ENCODE assay signal across 16 cellular contexts in genomic region chr4:144499777-144500176, GRCh38.
A peak's percentile ranks its signal among the peaks of the same experiment; 100 is the strongest.
DNase-seq lines count a peak whose midpoint lies in the region; ATAC-seq and TF ChIP-seq lines count a peak whose summit lies in the region.
"Had no signal": no experiment of that assay in that cellular context is flagged by ENCODE, and none has a peak within 500 bp of the region (broad histone marks: within the 10 kb centered on the region; RNA-seq: fewer than 3 reads in every experiment).

No MANE protein-coding gene starts in this region.

- DNase-seq in GM12865 (ENCODE audit: low read depth), result peak; percentile 63
- no peak for DNase-seq in NCI-H1417 (lab: John Stamatoyannopoulos, UW)
- DNase-seq in HT-29 (ENCODE audit: low spot score), result no peak
- no peak for DNase-seq in HEK293T (ENCODE audit: extremely low spot score)
- no peak for DNase-seq in CD14-positive monocyte (ENCODE audit: low spot score)
- DNase-seq: activated CD4-positive, alpha-beta T cell treated with anti-CD3 and anti-CD28 coated beads, Interleukin-2, amount 50 U/mL, for 4 hours; activated effector memory CD4-positive, alpha-beta T cell treated with Interleukin-2 at 50 U/mL for 16 hours; dorsolateral prefrontal cortex; natural killer cell; NCI-H526; stimulated activated CD4-positive, alpha-beta T cell treated with anti-CD3 and anti-CD28 coated beads, Interleukin-2, amount 100 ng/mL, for 48 hours; upper lobe of left lung had no signal

- TF ChIP-seq CTCF in GM12865 (IDR thresholded peaks at IDR 0.05; ENCODE audit: insufficient read depth, low read depth, low read length, missing control alignments), result no peak
- no peak for TF ChIP-seq CTCF in CD14-positive monocyte (IDR thresholded peaks at IDR 0.05)

- peak; percentile 71 for ATAC-seq in GM19043 (IDR thresholded peaks at IDR 0.05; ENCODE audit: low read depth, unreplicated experiment)
- ATAC-seq in GM21786 (IDR thresholded peaks at IDR 0.05; ENCODE audit: unreplicated experiment), result peak; percentile 83
- ATAC-seq in HG03108 (IDR thresholded peaks at IDR 0.05; ENCODE audit: unreplicated experiment), result peak; percentile 73
- ATAC-seq: natural killer cell had no signal

- intact Hi-C loops in CD14-positive monocyte (cut with micrococcal nuclease), result no loop called here

- no peak overlapping the region for H3K4me3 Mint-ChIP-seq in CD14-positive monocyte
- H3K4me3 Mint-ChIP-seq: brain, natural killer cell had no signal

- POLR2A ChIA-PET in HEK293T (lab: Yijun Ruan, JAX), result no interaction called here

- no peaks in the 10 kb centered on the region for H3K4me1 Mint-ChIP-seq in CD14-positive monocyte
- H3K4me1 Mint-ChIP-seq: brain, natural killer cell had no signal

- H3K27ac Mint-ChIP-seq in CD14-positive monocyte, result no peak overlapping the region
- H3K27ac Mint-ChIP-seq: brain, natural killer cell had no signal

- no peak overlapping the region for H3K4me3 ChIP-seq in GM12865 (ENCODE audit: low read depth, low read length)
- H3K4me3 ChIP-seq: dorsolateral prefrontal cortex, upper lobe of left lung had no signal

- peaks cover 0 to 2% (median 0%) of the 10 kb centered on the region in 3 donors for H3K27me3 Mint-ChIP-seq in CD14-positive monocyte (ENCODE audit: low read depth in 3 of 3)
- H3K27me3 Mint-ChIP-seq: brain had no signal

- peaks cover 0 to 5% (median 2%) of the 10 kb centered on the region in 7 donors for H3K9me3 Mint-ChIP-seq in CD14-positive monocyte

- CTCF ChIA-PET in HEK293T (lab: Yijun Ruan, JAX), result no interaction called here

- H3K36me3 Mint-ChIP-seq in CD14-positive monocyte, result no peaks in the 10 kb centered on the region
- H3K36me3 Mint-ChIP-seq: brain, natural killer cell had no signal

TF ChIP-seq in HEK293T, 16 proteins besides CTCF, POLR2A, EP300 and RAD21:
- TF ChIP-seq ZNF384 (IDR thresholded peaks at IDR 0.05) (no peak), SP1 (IDR thresholded peaks at IDR 0.05) (no peak), FOXM1 (IDR thresholded peaks at IDR 0.05; ENCODE audit: borderline replicate concordance) (no peak)
